1 cellular context compared by ENCODE assay signal in genomic region chr19:56537442-56537841, GRCh38.
TF ChIP-seq lines count a peak whose summit lies in the region.

No MANE protein-coding gene starts in this region.

TF ChIP-seq in GM23338, 12 proteins besides CTCF, POLR2A, EP300 and RAD21 (continued from another document):
- TF ChIP-seq, protein P1, sequence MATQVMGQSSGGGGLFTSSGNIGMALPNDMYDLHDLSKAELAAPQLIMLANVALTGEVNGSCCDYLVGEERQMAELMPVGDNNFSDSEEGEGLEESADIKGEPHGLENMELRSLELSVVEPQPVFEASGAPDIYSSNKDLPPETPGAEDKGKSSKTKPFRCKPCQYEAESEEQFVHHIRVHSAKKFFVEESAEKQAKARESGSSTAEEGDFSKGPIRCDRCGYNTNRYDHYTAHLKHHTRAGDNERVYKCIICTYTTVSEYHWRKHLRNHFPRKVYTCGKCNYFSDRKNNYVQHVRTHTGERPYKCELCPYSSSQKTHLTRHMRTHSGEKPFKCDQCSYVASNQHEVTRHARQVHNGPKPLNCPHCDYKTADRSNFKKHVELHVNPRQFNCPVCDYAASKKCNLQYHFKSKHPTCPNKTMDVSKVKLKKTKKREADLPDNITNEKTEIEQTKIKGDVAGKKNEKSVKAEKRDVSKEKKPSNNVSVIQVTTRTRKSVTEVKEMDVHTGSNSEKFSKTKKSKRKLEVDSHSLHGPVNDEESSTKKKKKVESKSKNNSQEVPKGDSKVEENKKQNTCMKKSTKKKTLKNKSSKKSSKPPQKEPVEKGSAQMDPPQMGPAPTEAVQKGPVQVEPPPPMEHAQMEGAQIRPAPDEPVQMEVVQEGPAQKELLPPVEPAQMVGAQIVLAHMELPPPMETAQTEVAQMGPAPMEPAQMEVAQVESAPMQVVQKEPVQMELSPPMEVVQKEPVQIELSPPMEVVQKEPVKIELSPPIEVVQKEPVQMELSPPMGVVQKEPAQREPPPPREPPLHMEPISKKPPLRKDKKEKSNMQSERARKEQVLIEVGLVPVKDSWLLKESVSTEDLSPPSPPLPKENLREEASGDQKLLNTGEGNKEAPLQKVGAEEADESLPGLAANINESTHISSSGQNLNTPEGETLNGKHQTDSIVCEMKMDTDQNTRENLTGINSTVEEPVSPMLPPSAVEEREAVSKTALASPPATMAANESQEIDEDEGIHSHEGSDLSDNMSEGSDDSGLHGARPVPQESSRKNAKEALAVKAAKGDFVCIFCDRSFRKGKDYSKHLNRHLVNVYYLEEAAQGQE (IDR thresholded peaks at IDR 0.05; ENCODE audit: unreplicated experiment), result no peak
- TF ChIP-seq ZNF114 (CRISPR knock-in tag; IDR thresholded peaks at IDR 0.05) (no peak), JUNB (IDR thresholded peaks at IDR 0.05; ENCODE audit: unreplicated experiment) (no peak), ZNF462 (CRISPR knock-in tag; IDR thresholded peaks at IDR 0.05) (no peak), CREB1 (CRISPR knock-in tag; IDR thresholded peaks at IDR 0.05; ENCODE audit: low read depth) (no peak), ZNF331 (CRISPR knock-in tag; IDR thresholded peaks at IDR 0.05; ENCODE audit: low read depth) (no peak)
- TF ChIP-seq, protein P2, sequence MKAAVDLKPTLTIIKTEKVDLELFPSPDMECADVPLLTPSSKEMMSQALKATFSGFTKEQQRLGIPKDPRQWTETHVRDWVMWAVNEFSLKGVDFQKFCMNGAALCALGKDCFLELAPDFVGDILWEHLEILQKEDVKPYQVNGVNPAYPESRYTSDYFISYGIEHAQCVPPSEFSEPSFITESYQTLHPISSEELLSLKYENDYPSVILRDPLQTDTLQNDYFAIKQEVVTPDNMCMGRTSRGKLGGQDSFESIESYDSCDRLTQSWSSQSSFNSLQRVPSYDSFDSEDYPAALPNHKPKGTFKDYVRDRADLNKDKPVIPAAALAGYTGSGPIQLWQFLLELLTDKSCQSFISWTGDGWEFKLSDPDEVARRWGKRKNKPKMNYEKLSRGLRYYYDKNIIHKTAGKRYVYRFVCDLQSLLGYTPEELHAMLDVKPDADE (IDR thresholded peaks at IDR 0.05), result no peak
